Comparison of ENCODE assay signal across 8 cellular contexts in genomic region chr1:158121604-158122254, GRCh38. TPM values are rescaled to one million over a fixed set of nuclear protein-coding genes. Genes with fewer than 3 reads are reported as not detected.
DNase-seq lines count a peak whose midpoint lies in the region; ATAC-seq and TF ChIP-seq lines count a peak whose summit lies in the region.

No MANE protein-coding gene starts in this region.

- peak; percentile 93 for TF ChIP-seq CTCF in OCI-LY3 (IDR thresholded peaks at IDR 0.05; ENCODE audit: low read depth, low read length)
- peak; percentile 80 for TF ChIP-seq CTCF in chondrocyte (IDR thresholded peaks at IDR 0.05)
- TF ChIP-seq CTCF in neural progenitor cell (IDR thresholded peaks at IDR 0.05) = peak; percentile 88

- H2AFZ ChIP-seq in OCI-LY3 (ENCODE audit: low read depth, low read length) (no peak overlapping the region), neural progenitor cell (replicated peaks) (peak overlapping the region; percentile 70)

- no peak overlapping the region for H3K4me2 ChIP-seq in OCI-LY3 (ENCODE audit: low read length)
- no peak overlapping the region for H3K4me2 ChIP-seq in neural progenitor cell

- H3K79me2 ChIP-seq in OCI-LY3 (ENCODE audit: low read length) (no peaks in the 10 kb centered on the region), neural progenitor cell (ENCODE audit: low read depth) (no peaks in the 10 kb centered on the region)

- H3K4me3 ChIP-seq in OCI-LY3 (ENCODE audit: low read length) = no peak overlapping the region
- no peak overlapping the region for H3K4me3 ChIP-seq in neural progenitor cell

- H3K4me3 Mint-ChIP-seq in chondrocyte (ENCODE audit: unreplicated experiment) (no peak overlapping the region), neural progenitor cell (no peak overlapping the region)

- H3K9me3 ChIP-seq in OCI-LY3 (ENCODE audit: insufficient read depth, low read length) = no peaks in the 10 kb centered on the region
- no peaks in the 10 kb centered on the region for H3K9me3 ChIP-seq in neural progenitor cell (ENCODE audit: low read depth)

- no peak for ATAC-seq in HG02884 (IDR thresholded peaks at IDR 0.05; ENCODE audit: unreplicated experiment)
- ATAC-seq in GM19397 (IDR thresholded peaks at IDR 0.05; ENCODE audit: unreplicated experiment) = no peak

- H3K9ac ChIP-seq in OCI-LY3 (ENCODE audit: low read length) (no peak overlapping the region), neural progenitor cell (no peak overlapping the region)

- H3K27ac Mint-ChIP-seq in chondrocyte (ENCODE audit: unreplicated experiment) (no peak overlapping the region), neural progenitor cell (no peak overlapping the region)

- H3K36me3 ChIP-seq in OCI-LY3 (replicated peaks; ENCODE audit: low read depth, low read length) = no peaks in the 10 kb centered on the region
- H3K36me3 ChIP-seq in neural progenitor cell = no peaks in the 10 kb centered on the region

- H3K36me3 Mint-ChIP-seq in chondrocyte (ENCODE audit: low read depth) (no peaks in the 10 kb centered on the region), neural progenitor cell (no peaks in the 10 kb centered on the region)

- H3K27me3 ChIP-seq in OCI-LY3 (ENCODE audit: low read depth, low read length) = peaks cover 72% of the 10 kb centered on the region
- no peaks in the 10 kb centered on the region for H3K27me3 ChIP-seq in neural progenitor cell

- peaks cover 17% of the 10 kb centered on the region for H3K4me1 ChIP-seq in OCI-LY3 (ENCODE audit: low read length)
- peaks cover 44% of the 10 kb centered on the region for H3K4me1 ChIP-seq in neural progenitor cell

- 0 out of 2 replicates have a peak, but pooled peaks cover 2% of the 10 kb centered on the region for H4K20me1 ChIP-seq in OCI-LY3 (ENCODE audit: insufficient read depth, low read length)
- no peaks in the 10 kb centered on the region for H4K20me1 ChIP-seq in neural progenitor cell (ENCODE audit: low read depth)

- H3K27me3 Mint-ChIP-seq in chondrocyte (ENCODE audit: low read depth) = peaks cover 36% of the 10 kb centered on the region
- peaks cover 10% of the 10 kb centered on the region for H3K27me3 Mint-ChIP-seq in neural progenitor cell (ENCODE audit: insufficient read depth, low read depth)

- no peaks in the 10 kb centered on the region for H3K9me3 Mint-ChIP-seq in chondrocyte (ENCODE audit: low read depth)
- no peaks in the 10 kb centered on the region for H3K9me3 Mint-ChIP-seq in neural progenitor cell

- peaks cover 29% of the 10 kb centered on the region for H3F3A ChIP-seq in neural progenitor cell (ENCODE audit: low read depth)

- peak; percentile 40 for DNase-seq in COLO829 (ENCODE audit: low spot score)
- DNase-seq in GM19240 (ENCODE audit: insufficient read length, low spot score) = peak; percentile 27
- DNase-seq in chondrocyte (ENCODE audit: low spot score) = no peak
- DNase-seq in neural progenitor cell (ENCODE audit: low spot score) = peak; percentile 82
- DNase-seq in GOT3 (lab: John Stamatoyannopoulos, UW) = no peak

- H3K27ac ChIP-seq in OCI-LY3 (ENCODE audit: low read length) (no peak overlapping the region), neural progenitor cell (no peak overlapping the region)

- peaks cover 16% of the 10 kb centered on the region for H3K4me1 Mint-ChIP-seq in chondrocyte (ENCODE audit: low read depth)
- peaks cover 30% of the 10 kb centered on the region for H3K4me1 Mint-ChIP-seq in neural progenitor cell

RNA-seq across cellular contexts. Expression of gene CD1D, which starts 59.0 kb away (rescaled TPM):
- not detected in 3 replicates for total RNA-seq in chondrocyte
- total RNA-seq in neural progenitor cell (ENCODE audit: low replicate concordance) = 0.77 TPM in 1 of 2 replicates, not detected in the other

Comparison
In these comparisons a context has a peak if more than half of its experiments do, and no peak if none do; other contexts are left out.
1. DNase-seq: peak in COLO829 (single experiment), GM19240 (single experiment) and neural progenitor cell (single experiment); none in chondrocyte (single experiment) and GOT3 (single experiment).
2. Peak in every context shown above with its lines, with median percentiles within 50 percentile points of each other: CTCF ChIP-seq.